8 cellular contexts compared by ENCODE assay signal in genomic region chr17:75046583-75047289, GRCh38. TPM values are rescaled to one million over a fixed set of nuclear protein-coding genes. Genes with fewer than 3 reads are reported as not detected.
DNase-seq lines count a peak whose midpoint lies in the region; ATAC-seq and TF ChIP-seq lines count a peak whose summit lies in the region.

Gene ATP5PD, minus strand, starts transcription at chr17:75046969. Its CDS starts 4,319 bp downstream, at chr17:75042650.
Gene KCTD2, plus strand, starts transcription at chr17:75047225. Its CDS starts 26 bp downstream, at chr17:75047251.

- no peaks in the 10 kb centered on the region for H3K9me3 ChIP-seq in thymus (ENCODE audit: control insufficient read depth)

- H3K27ac Mint-ChIP-seq in activated naive CD8-positive, alpha-beta T cell treated with anti-CD3 and anti-CD28 coated beads for 36 hours = peak within 1 kb of the TSS; percentile 89
- H3K27ac Mint-ChIP-seq in glutamatergic neuron (ENCODE audit: unreplicated experiment) = peak within 1 kb of the TSS; percentile 80
- peak within 1 kb of the TSS; percentile 94 for H3K27ac Mint-ChIP-seq in osteocyte (ENCODE audit: unreplicated experiment)

- peak within 1 kb of the TSS; percentile 97 for H3K4me3 ChIP-seq in thymus (ENCODE audit: low read length)

- H3K27ac ChIP-seq in thymus (ENCODE audit: low read depth) = peak within 1 kb of the TSS; percentile 91

- H3K4me3 Mint-ChIP-seq in activated naive CD8-positive, alpha-beta T cell treated with anti-CD3 and anti-CD28 coated beads for 36 hours = peak within 1 kb of the TSS; percentile 98
- H3K4me3 Mint-ChIP-seq in glutamatergic neuron (ENCODE audit: unreplicated experiment) (peak within 1 kb of the TSS; percentile 98), osteocyte (ENCODE audit: unreplicated experiment) (peak within 1 kb of the TSS; percentile 97)

- peak; percentile 94 for ATAC-seq in HG02623 (IDR thresholded peaks at IDR 0.05; ENCODE audit: unreplicated experiment)

- no peaks in the 10 kb centered on the region for H3K27me3 Mint-ChIP-seq in activated naive CD8-positive, alpha-beta T cell treated with anti-CD3 and anti-CD28 coated beads for 36 hours
- H3K27me3 Mint-ChIP-seq in glutamatergic neuron (ENCODE audit: unreplicated experiment) (peaks cover 4% of the 10 kb centered on the region), osteocyte (ENCODE audit: unreplicated experiment) (no peaks in the 10 kb centered on the region)

- H3K36me3 Mint-ChIP-seq in activated naive CD8-positive, alpha-beta T cell treated with anti-CD3 and anti-CD28 coated beads for 36 hours = peaks cover 7% of the 10 kb centered on the region
- H3K36me3 Mint-ChIP-seq in glutamatergic neuron (ENCODE audit: unreplicated experiment) = no peaks in the 10 kb centered on the region
- H3K36me3 Mint-ChIP-seq in osteocyte (ENCODE audit: unreplicated experiment) = peaks cover 4% of the 10 kb centered on the region

- POLR2A ChIA-PET in GM10248 (lab: Yijun Ruan, JAX) = interaction anchor here (1.0 kb wide), 1 partner anchor 35 kb away, joined by 3 read pairs; no protein-coding TSS in a partner anchor

- DNase-seq in GM10248 (ENCODE audit: extremely low spot score) = peak; percentile 99
- DNase-seq in NCI-H1105 (lab: John Stamatoyannopoulos, UW) = peak; percentile 93
- peak; percentile 94 for DNase-seq in SKM-1 treated with dmso at 0.1 percent for 144 hours (lab: John Stamatoyannopoulos, UW; ENCODE audit: unreplicated experiment)
- DNase-seq in activated naive CD8-positive, alpha-beta T cell treated with anti-CD3 and anti-CD28 coated beads for 36 hours = peak; percentile 97
- peak; percentile 94 for DNase-seq in glutamatergic neuron
- DNase-seq in osteocyte (ENCODE audit: extremely low spot score, unreplicated experiment) = peak; percentile 99

- H3K36me3 ChIP-seq in thymus (ENCODE audit: control insufficient read depth, insufficient read depth) = peaks cover 6% of the 10 kb centered on the region

- WGBS in thymus = under 1% methylated on average over 60 of the region's 60 CpGs

- H3K4me1 ChIP-seq in thymus (ENCODE audit: control insufficient read depth, insufficient read depth, low read length) = peaks cover 10% of the 10 kb centered on the region

- H3K27me3 ChIP-seq in thymus (ENCODE audit: control insufficient read depth, insufficient read depth) = no peaks in the 10 kb centered on the region

- peaks cover 30% of the 10 kb centered on the region for H3K4me1 Mint-ChIP-seq in activated naive CD8-positive, alpha-beta T cell treated with anti-CD3 and anti-CD28 coated beads for 36 hours
- H3K4me1 Mint-ChIP-seq in glutamatergic neuron (ENCODE audit: low read depth, unreplicated experiment) (peaks cover 5% of the 10 kb centered on the region), osteocyte (ENCODE audit: unreplicated experiment) (peaks cover 32% of the 10 kb centered on the region)

- CTCF ChIA-PET in GM10248 (lab: Yijun Ruan, JAX) = interaction anchor here (2.5 to 2.9 kb wide), 2 partner anchors 8 to 67 kb away, joined by 12 to 13 read pairs; no protein-coding TSS in a partner anchor

- no peaks in the 10 kb centered on the region for H3K9me3 Mint-ChIP-seq in activated naive CD8-positive, alpha-beta T cell treated with anti-CD3 and anti-CD28 coated beads for 36 hours
- H3K9me3 Mint-ChIP-seq in glutamatergic neuron (ENCODE audit: unreplicated experiment) (peaks cover 6% of the 10 kb centered on the region), osteocyte (ENCODE audit: unreplicated experiment) (no peaks in the 10 kb centered on the region)

- TF ChIP-seq CTCF in GM10248 (IDR thresholded peaks at IDR 0.05; ENCODE audit: control extremely low read depth, extremely low read depth, low read depth, missing control alignments) (no peak), glutamatergic neuron (IDR thresholded peaks at IDR 0.05; ENCODE audit: partially characterized antibody, unreplicated experiment) (no peak), osteocyte (IDR thresholded peaks at IDR 0.05) (no peak)

RNA-seq across cellular contexts. Expression of gene ATP5PD, which starts in this region (rescaled TPM):
- total RNA-seq in activated naive CD8-positive, alpha-beta T cell treated with anti-CD3 and anti-CD28 coated beads for 36 hours = 100 to 1,000 TPM; 185 to 189 TPM
- total RNA-seq in glutamatergic neuron (ENCODE audit: unreplicated experiment) (139 TPM), osteocyte (195 and 212 TPM in 2 replicates)
- 390 TPM for polyA plus RNA-seq in thymus

RNA-seq across cellular contexts. Expression of gene KCTD2, which starts in this region (rescaled TPM):
- total RNA-seq in activated naive CD8-positive, alpha-beta T cell treated with anti-CD3 and anti-CD28 coated beads for 36 hours = 10 to 100 TPM; 14.1 to 14.7 TPM
- total RNA-seq in glutamatergic neuron (ENCODE audit: unreplicated experiment) (23.4 TPM), osteocyte (22.3 and 23.7 TPM in 2 replicates)
- 20.4 TPM for polyA plus RNA-seq in thymus

Comparison
In these comparisons a context has a peak if more than half of its experiments do, and no peak if none do; other contexts are left out.
1. Peak in every context shown above with its lines: DNase-seq, ATAC-seq, H3K4me3 ChIP-seq and H3K27ac ChIP-seq.